In genomic region chr10:132272061-132272766, GRCh38 we compare ENCODE assay signal across 18 cellular contexts. TPM values are rescaled to one million over a fixed set of nuclear protein-coding genes. Genes with fewer than 3 reads are reported as not detected.
A peak's percentile ranks its signal among the peaks of the same experiment; 100 is the strongest.
DNase-seq lines count a peak whose midpoint lies in the region; ATAC-seq, FAIRE-seq and TF ChIP-seq lines count a peak whose summit lies in the region.
"Had no signal": no experiment of that assay in that cellular context is flagged by ENCODE, and none has a peak within 500 bp of the region (broad histone marks: within the 10 kb centered on the region; RNA-seq: fewer than 3 reads in every experiment).

No MANE protein-coding gene starts in this region.

- TF ChIP-seq EP300 in HepG2 (IDR thresholded peaks at IDR 0.05; ENCODE audit: low read depth in 2 of 2, low read length in 2 of 2) (no peak), HepG2 (CRISPR knock-in tag; IDR thresholded peaks at IDR 0.05; ENCODE audit: borderline replicate concordance) (no peak)

- no peaks in the 10 kb centered on the region for H3K27me3 ChIP-seq in right lobe of liver
- no peaks in the 10 kb centered on the region; a peak in 1 of 5 replicates for H3K27me3 ChIP-seq in HepG2 (ENCODE audit: control insufficient read depth in 1 of 2, insufficient read depth in 2 of 2, low read length in 2 of 2)

- POLR2A ChIA-PET in HepG2 (lab: Yijun Ruan, JAX) (no interaction called here), RWPE1 (lab: Yijun Ruan, JAX; ENCODE audit: low non-redundant PET) (no interaction called here)

- H2AFZ ChIP-seq in HepG2 (ENCODE audit: low read length): no peak overlapping the region

- intact Hi-C loops in right lobe of liver (cut with DNase I) (no loop called here), HepG2 (cut with micrococcal nuclease; ENCODE audit: unreplicated experiment) (no loop called here)

- peaks cover 47% of the 10 kb centered on the region for H3K4me1 Mint-ChIP-seq in nephron progenitor cell

- no peak overlapping the region for H3K27ac ChIP-seq in right lobe of liver
- H3K27ac ChIP-seq in HepG2 (ENCODE audit: extremely low read length, insufficient read depth, low read length): no peak overlapping the region
- H3K27ac ChIP-seq in RWPE1: no peak overlapping the region
- H3K27ac ChIP-seq: skin epidermis had no signal

- FAIRE-seq in HepG2 (lab: Jason Lieb, UNC): no peak
- FAIRE-seq: endometrium had no signal

- H3K4me2 ChIP-seq in HepG2 (ENCODE audit: low read depth, low read length): no peak overlapping the region

- peaks cover 4% of the 10 kb centered on the region for H3K27me3 Mint-ChIP-seq in nephron progenitor cell (ENCODE audit: low read depth, poor library complexity)
- H3K27me3 Mint-ChIP-seq: activated CD4-positive, alpha-beta memory T cell treated with anti-CD3 and anti-CD28 coated beads for 36 hours had no signal

- H3K9me3 ChIP-seq in right lobe of liver: no peaks in the 10 kb centered on the region
- H3K9me3 ChIP-seq in HepG2 (ENCODE audit: low read length): no peaks in the 10 kb centered on the region

- peak overlapping the region; percentile 13 for H3K4me3 Mint-ChIP-seq in nephron progenitor cell
- H3K4me3 Mint-ChIP-seq: activated CD4-positive, alpha-beta memory T cell treated with anti-CD3 and anti-CD28 coated beads for 36 hours; activated naive CD4-positive, alpha-beta T cell treated with anti-CD3 and anti-CD28 coated beads for 36 hours had no signal

- H3K36me3 Mint-ChIP-seq in nephron progenitor cell (ENCODE audit: low read depth): peaks cover 4% of the 10 kb centered on the region
- H3K36me3 Mint-ChIP-seq: activated CD4-positive, alpha-beta memory T cell treated with anti-CD3 and anti-CD28 coated beads for 36 hours had no signal

- peak in 2 of 3 donors; percentile 18 to 50 for DNase-seq in right lobe of liver
- no peak for DNase-seq in HepG2 (ENCODE audit: low spot score)
- DNase-seq in fibroblast of peridontal ligament (ENCODE audit: extremely low read depth): peak; percentile 63
- no peak for DNase-seq in nephron progenitor cell
- DNase-seq in RWPE1 (ENCODE audit: low spot score): no peak
- no peak for DNase-seq in stimulated activated CD4-positive, alpha-beta T cell treated with anti-CD3 and anti-CD28 coated beads, Interleukin-15, amount 100 ng/mL, for 24 hours
- DNase-seq: activated CD4-positive, alpha-beta memory T cell treated with anti-CD3 and anti-CD28 coated beads for 36 hours; activated naive CD4-positive, alpha-beta T cell treated with anti-CD3 and anti-CD28 coated beads for 36 hours; DMS79; midbrain; NCI-H1417 treated with DMSO at 0.1 percent for 48 hours; NCI-H524 treated with DMSO at 0.1 percent for 48 hours; T-helper 9 cell; trophoblast cell had no signal

- no TSS peak for BruUV-seq in HepG2 (replicated peaks; lab: Mats Ljungman, UMichigan)

- H3K9me3 Mint-ChIP-seq in nephron progenitor cell: peaks cover 4% of the 10 kb centered on the region

- H3K9ac ChIP-seq in HepG2 (ENCODE audit: insufficient read depth, low read depth, low read length): no peak overlapping the region

- H3K36me3 ChIP-seq in right lobe of liver: no peaks in the 10 kb centered on the region
- H3K36me3 ChIP-seq in HepG2 (replicated peaks in 1 of 2; ENCODE audit: control insufficient read depth in 1 of 2, insufficient read depth in 2 of 2, low read length in 2 of 2): no peaks in the 10 kb centered on the region

- TF ChIP-seq POLR2A in right lobe of liver (IDR thresholded peaks at IDR 0.05) (no peak), HepG2 (IDR thresholded peaks at IDR 0.05; ENCODE audit: insufficient read depth in 1 of 2, low read depth in 2 of 2, low read length in 2 of 2) (no peak)

- H3K27ac Mint-ChIP-seq in nephron progenitor cell: peak overlapping the region; percentile 73
- H3K27ac Mint-ChIP-seq: activated CD4-positive, alpha-beta memory T cell treated with anti-CD3 and anti-CD28 coated beads for 36 hours; activated naive CD4-positive, alpha-beta T cell treated with anti-CD3 and anti-CD28 coated beads for 36 hours had no signal

- TF ChIP-seq CTCF in right lobe of liver (IDR thresholded peaks at IDR 0.05) (no peak), HepG2 (CRISPR knock-in tag; IDR thresholded peaks at IDR 0.05) (no peak), nephron progenitor cell (IDR thresholded peaks at IDR 0.05) (no peak), RWPE1 (conservative IDR thresholded peaks at IDR 0.05; ENCODE audit: low read depth) (no peak)

- CTCF ChIA-PET in HepG2 (lab: Yijun Ruan, JAX; ENCODE audit: low intra/inter-chr PET ratio, low total read pairs) (no interaction called here), RWPE1 (lab: Yijun Ruan, JAX) (interaction anchor here (0.7 kb wide), 1 partner anchor 84 kb away, joined by 4 read pairs; no protein-coding TSS in a partner anchor)

- no peak overlapping the region for H3K4me3 ChIP-seq in right lobe of liver
- no peak overlapping the region for H3K4me3 ChIP-seq in HepG2 (replicated peaks in 1 of 3; ENCODE audit: insufficient read depth in 1 of 3, low read depth in 2 of 3, low read length in 3 of 3)
- H3K4me3 ChIP-seq: skin epidermis had no signal

- no peaks in the 10 kb centered on the region; the same call in 1 of the 2 replicates for H4K20me1 ChIP-seq in HepG2 (ENCODE audit: insufficient read depth, low read length)

- 59% methylated on average over 15 of the region's 35 CpGs for WGBS in right lobe of liver (ENCODE audit: insufficient coverage, low coverage, low lambda C conversion rate, missing lambda C conversion rate)
- 77% methylated on average over 20 of the region's 35 CpGs for WGBS in HepG2 (ENCODE audit: low lambda C conversion rate)

- no peaks in the 10 kb centered on the region for H3K4me1 ChIP-seq in right lobe of liver
- peaks cover 1% of the 10 kb centered on the region for H3K4me1 ChIP-seq in HepG2 (ENCODE audit: insufficient read depth, low read length)

- no peak for TF ChIP-seq RAD21 in HepG2 (CRISPR knock-in tag; IDR thresholded peaks at IDR 0.05)

- in situ Hi-C loops in HepG2 (cut with HindIII; ENCODE audit: extremely low pct_ligation_motif_present, low pct_unique_long_range_greater_than_20kb): no loop called here

- ATAC-seq in right lobe of liver (peak in 2 of 4 donors; percentile 18 to 25), HepG2 (no peak), HG03460 (IDR thresholded peaks at IDR 0.05; ENCODE audit: unreplicated experiment) (no peak), HG02588 (IDR thresholded peaks at IDR 0.05; ENCODE audit: unreplicated experiment) (no peak)

- no peaks in the 10 kb centered on the region for H3K79me2 ChIP-seq in HepG2 (ENCODE audit: insufficient read depth, low read length)

TF ChIP-seq in HepG2, 621 proteins besides CTCF, POLR2A, EP300 and RAD21 (continues in another document):
- TF ChIP-seq PITX1 (CRISPR knock-in tag; IDR thresholded peaks at IDR 0.05): no peak
- no peak for TF ChIP-seq TBX2 (CRISPR knock-in tag; IDR thresholded peaks at IDR 0.05; ENCODE audit: borderline replicate concordance)
- no peak for TF ChIP-seq ZFAT (CRISPR knock-in tag; conservative IDR thresholded peaks at IDR 0.05)

RNA-seq across cellular contexts. Expression of gene STK32C, which starts 35.5 kb away (rescaled TPM):
- total RNA-seq in right lobe of liver: 1 to 10 TPM; 1.6 to 3.5 (median 2.1) TPM
- 18.9 and 19.4 TPM in 2 replicates for total RNA-seq in HepG2 (2016; rRNA removed; fragmentation: Illumina TruSeq; extraction: Trizol)
- total RNA-seq in HepG2 (2016; cell fraction: cytosol; rRNA removed; fragmentation: Illumina TruSeq; extraction: Trizol; ENCODE audit: low read depth): 6.4 and 9.0 TPM in 2 replicates
- 18.5 and 19.3 TPM in 2 replicates for total RNA-seq in HepG2 (2016; cell fraction: insoluble cytoplasmic fraction; rRNA removed; fragmentation: Illumina TruSeq; extraction: Trizol)
- total RNA-seq in HepG2 (2016; cell fraction: membrane; rRNA removed; fragmentation: Illumina TruSeq; extraction: Trizol): 13.9 and 14.9 TPM in 2 replicates
- total RNA-seq in HepG2 (2016; cell fraction: nucleus; rRNA removed; fragmentation: Illumina TruSeq; extraction: Trizol): 8.4 and 10.8 TPM in 2 replicates
- 9.9 and 10.9 TPM in 2 replicates for polyA plus RNA-seq in HepG2 (2011; rRNA removed)
- 7.4 and 11.6 TPM in 2 replicates for polyA plus RNA-seq in HepG2 (2011; cell fraction: cytosol; rRNA removed)
- 13.7 and 17.7 TPM in 2 replicates for polyA plus RNA-seq in HepG2 (2011; cell fraction: nucleus; rRNA removed)
- polyA plus RNA-seq in HepG2 (2012): 12.0 and 12.5 TPM in 2 replicates
- polyA plus RNA-seq in HepG2 (2016; cell fraction: cytosol; fragmentation: Illumina TruSeq; extraction: Trizol; ENCODE audit: low read depth): 9.3 and 10.8 TPM in 2 replicates
- 19.9 and 20.6 TPM in 2 replicates for polyA plus RNA-seq in HepG2 (2016; cell fraction: insoluble cytoplasmic fraction; fragmentation: Illumina TruSeq; extraction: Trizol; ENCODE audit: low read depth)
- 11.2 and 12.1 TPM in 2 replicates for polyA plus RNA-seq in HepG2 (2016; cell fraction: membrane; fragmentation: Illumina TruSeq; extraction: Trizol; ENCODE audit: low read depth)
- 19.7 and 20.0 TPM in 2 replicates for polyA plus RNA-seq in HepG2 (2016; cell fraction: nucleus; fragmentation: Illumina TruSeq; extraction: Trizol; ENCODE audit: insufficient read depth, low read depth)
- 10.2 and 30.6 TPM in 2 replicates for polyA minus RNA-seq in HepG2 (2011; rRNA and poly(A)+ RNA removed; ENCODE audit: low replicate concordance)
- 4.4 and 5.4 TPM in 2 replicates for polyA minus RNA-seq in HepG2 (2011; cell fraction: cytosol; rRNA and poly(A)+ RNA removed)
- polyA minus RNA-seq in HepG2 (2011; cell fraction: nucleus; rRNA and poly(A)+ RNA removed): 6.1 and 7.1 TPM in 2 replicates

RNA-seq across cellular contexts. Expression of gene LRRC27, which starts 59.8 kb away (rescaled TPM):
- 1 to 10 TPM; 2.2 to 5.4 (median 3.2) TPM for total RNA-seq in right lobe of liver
- total RNA-seq in HepG2 (2016; rRNA removed; fragmentation: Illumina TruSeq; extraction: Trizol): 3.9 and 4.6 TPM in 2 replicates
- total RNA-seq in HepG2 (2016; cell fraction: cytosol; rRNA removed; fragmentation: Illumina TruSeq; extraction: Trizol; ENCODE audit: low read depth): 2.1 and 2.2 TPM in 2 replicates
- total RNA-seq in HepG2 (2016; cell fraction: insoluble cytoplasmic fraction; rRNA removed; fragmentation: Illumina TruSeq; extraction: Trizol): 3.2 and 4.3 TPM in 2 replicates
- 2.1 and 2.5 TPM in 2 replicates for total RNA-seq in HepG2 (2016; cell fraction: membrane; rRNA removed; fragmentation: Illumina TruSeq; extraction: Trizol)
- total RNA-seq in HepG2 (2016; cell fraction: nucleus; rRNA removed; fragmentation: Illumina TruSeq; extraction: Trizol): 5.9 and 7.5 TPM in 2 replicates
- 4.2 and 4.3 TPM in 2 replicates for polyA plus RNA-seq in HepG2 (2011; rRNA removed)
- polyA plus RNA-seq in HepG2 (2011; cell fraction: cytosol; rRNA removed): 1.8 and 1.9 TPM in 2 replicates
- polyA plus RNA-seq in HepG2 (2011; cell fraction: nucleus; rRNA removed): 14.3 and 14.5 TPM in 2 replicates
- 3.2 and 3.6 TPM in 2 replicates for polyA plus RNA-seq in HepG2 (2012)
- 0.82 and 0.88 TPM in 2 replicates for polyA plus RNA-seq in HepG2 (2016; cell fraction: cytosol; fragmentation: Illumina TruSeq; extraction: Trizol; ENCODE audit: low read depth)
- polyA plus RNA-seq in HepG2 (2016; cell fraction: insoluble cytoplasmic fraction; fragmentation: Illumina TruSeq; extraction: Trizol; ENCODE audit: low read depth): 3.6 and 4.7 TPM in 2 replicates
- polyA plus RNA-seq in HepG2 (2016; cell fraction: membrane; fragmentation: Illumina TruSeq; extraction: Trizol; ENCODE audit: low read depth): 2.6 and 2.7 TPM in 2 replicates
- 11.7 and 14.6 TPM in 2 replicates for polyA plus RNA-seq in HepG2 (2016; cell fraction: nucleus; fragmentation: Illumina TruSeq; extraction: Trizol; ENCODE audit: insufficient read depth, low read depth)
- polyA minus RNA-seq in HepG2 (2011; rRNA and poly(A)+ RNA removed; ENCODE audit: low replicate concordance): 2.7 and 3.0 TPM in 2 replicates
- polyA minus RNA-seq in HepG2 (2011; cell fraction: cytosol; rRNA and poly(A)+ RNA removed): 0.88 and 1.4 TPM in 2 replicates
- polyA minus RNA-seq in HepG2 (2011; cell fraction: nucleus; rRNA and poly(A)+ RNA removed): 11.1 and 12.3 TPM in 2 replicates

Comparison
In these comparisons a context has a peak if more than half of its experiments do, and no peak if none do; other contexts are left out.
1. DNase-seq: peak in right lobe of liver (2 of 3) and fibroblast of peridontal ligament (single experiment); none in HepG2 (single experiment), nephron progenitor cell (single experiment), RWPE1 (single experiment) and stimulated activated CD4-positive, alpha-beta T cell treated with anti-CD3 and anti-CD28 coated beads, Interleukin-15, amount 100 ng/mL, for 24 hours (single experiment).